11 cellular contexts compared by ENCODE assay signal in genomic region chr7:47452715-47453092, GRCh38.
DNase-seq lines count a peak whose midpoint lies in the region; ATAC-seq and TF ChIP-seq lines count a peak whose summit lies in the region.
"Had no signal": no experiment of that assay in that cellular context is flagged by ENCODE, and none has a peak within 500 bp of the region (broad histone marks: within the 10 kb centered on the region; RNA-seq: fewer than 3 reads in every experiment).

No MANE protein-coding gene starts in this region.

- H4K20me1 ChIP-seq in GM23248 (ENCODE audit: insufficient read depth), result no peaks in the 10 kb centered on the region

- peak overlapping the region; percentile 58 for H3K4me2 ChIP-seq in GM23248 (ENCODE audit: unreplicated experiment)

- no peaks in the 10 kb centered on the region for H3K9me2 ChIP-seq in GM23248 (ENCODE audit: insufficient read depth)

- TF ChIP-seq POLR2A in body of pancreas (IDR thresholded peaks at IDR 0.05), result no peak

- peak overlapping the region; percentile 79 for H3K9ac ChIP-seq in GM23248

- intact Hi-C loops in body of pancreas (cut with DNase I) (no loop called here), left lung (cut with DNase I) (no loop called here)

- H3K4me1 ChIP-seq in GM23248 (ENCODE audit: insufficient read depth), result peaks cover 67% of the 10 kb centered on the region
- peaks cover 81% of the 10 kb centered on the region for H3K4me1 ChIP-seq in body of pancreas
- peaks cover 18 to 54% of the 10 kb centered on the region in 2 donors for H3K4me1 ChIP-seq in left lung

- TF ChIP-seq CTCF in body of pancreas (IDR thresholded peaks at IDR 0.05), result no peak
- no peak for TF ChIP-seq CTCF in left lung (IDR thresholded peaks at IDR 0.05)

- in situ Hi-C loops in GM23248 (cut with MboI), result no loop called here

- H3K27ac ChIP-seq in GM23248 (peak overlapping the region; percentile 87), body of pancreas (peak overlapping the region; percentile 78 to 95 (median 92)), left lung (peak overlapping the region; percentile 68 to 82), skin epidermis (peak overlapping the region in 19 of 21 experiments; percentile 6 to 89 (median 75))

- H2AFZ ChIP-seq in GM23248, result peak overlapping the region; percentile 12; the same call in 1 of the 2 replicates

- DNase-seq in GM23248 (peak; percentile 43), body of pancreas (peak in 1 of 4 donors; percentile 36), left lung (no peak), AML-193 (lab: John Stamatoyannopoulos, UW) (no peak), hippocampal formation (lab: John Stamatoyannopoulos, UW) (no peak)
- no peak for DNase-seq in effector CD8-positive, alpha-beta T cell (lab: John Stamatoyannopoulos, UW)
- DNase-seq: CD4-positive, alpha-beta memory T cell; NCI-H510A had no signal

- H3K36me3 ChIP-seq in GM23248 (ENCODE audit: low read depth), result no peaks in the 10 kb centered on the region
- H3K36me3 ChIP-seq in body of pancreas (replicated peaks in 1 of 2; ENCODE audit: insufficient read depth in 1 of 2, low read depth in 2 of 2), result no peaks in the 10 kb centered on the region
- H3K36me3 ChIP-seq in left lung, result peaks cover 0 to 3% of the 10 kb centered on the region in 2 donors

- 9 to 13% methylated on average over 11 of the region's 11 CpGs for WGBS in GM23248 (ENCODE audit: low coverage in 1 of 2, low lambda C conversion rate in 2 of 2, missing lambda C conversion rate in 2 of 2), 2 experiments
- WGBS in body of pancreas, 2 donors, result 33 to 42% methylated on average over 8 to 11 of the region's 11 CpGs

- H3F3A ChIP-seq in GM23248 (ENCODE audit: insufficient read depth), result peaks cover 51% of the 10 kb centered on the region

- ATAC-seq in body of pancreas (peak; percentile 43), left lung (peak; percentile 2), GM19452 (IDR thresholded peaks at IDR 0.05; ENCODE audit: unreplicated experiment) (no peak)
- ATAC-seq: activated naive CD4-positive, alpha-beta T cell treated with anti-CD3 and anti-CD28 coated beads, Interleukin-2, amount 50 U/mL, for 72 hours had no signal

- peak overlapping the region; percentile 60 for H3K4me3 ChIP-seq in GM23248
- H3K4me3 ChIP-seq in body of pancreas, result peak overlapping the region; percentile 9 to 32
- no peak overlapping the region for H3K4me3 ChIP-seq in left lung
- H3K4me3 ChIP-seq in skin epidermis, result no peak overlapping the region

- peaks cover 49% of the 10 kb centered on the region for H3K79me2 ChIP-seq in GM23248 (ENCODE audit: insufficient read depth)

- H3K9me3 ChIP-seq in GM23248 (ENCODE audit: low read depth) (no peaks in the 10 kb centered on the region), body of pancreas (no peaks in the 10 kb centered on the region), left lung (no peaks in the 10 kb centered on the region)

- no peaks in the 10 kb centered on the region for H3K27me3 ChIP-seq in GM23248 (replicated peaks; ENCODE audit: insufficient read depth)
- no peaks in the 10 kb centered on the region for H3K27me3 ChIP-seq in body of pancreas
- H3K27me3 ChIP-seq in left lung, result no peaks in the 10 kb centered on the region

Comparison
In these comparisons a context has a peak if more than half of its experiments do, and no peak if none do; other contexts are left out.
1. H3K4me3 ChIP-seq: peak in GM23248 (single experiment) and body of pancreas (2 of 2); none in left lung (0 of 2) and skin epidermis (0 of 7).
2. Peak in every context shown above with its lines, with median percentiles within 50 percentile points of each other: H3K27ac ChIP-seq.